In the genomic region with DNA sequence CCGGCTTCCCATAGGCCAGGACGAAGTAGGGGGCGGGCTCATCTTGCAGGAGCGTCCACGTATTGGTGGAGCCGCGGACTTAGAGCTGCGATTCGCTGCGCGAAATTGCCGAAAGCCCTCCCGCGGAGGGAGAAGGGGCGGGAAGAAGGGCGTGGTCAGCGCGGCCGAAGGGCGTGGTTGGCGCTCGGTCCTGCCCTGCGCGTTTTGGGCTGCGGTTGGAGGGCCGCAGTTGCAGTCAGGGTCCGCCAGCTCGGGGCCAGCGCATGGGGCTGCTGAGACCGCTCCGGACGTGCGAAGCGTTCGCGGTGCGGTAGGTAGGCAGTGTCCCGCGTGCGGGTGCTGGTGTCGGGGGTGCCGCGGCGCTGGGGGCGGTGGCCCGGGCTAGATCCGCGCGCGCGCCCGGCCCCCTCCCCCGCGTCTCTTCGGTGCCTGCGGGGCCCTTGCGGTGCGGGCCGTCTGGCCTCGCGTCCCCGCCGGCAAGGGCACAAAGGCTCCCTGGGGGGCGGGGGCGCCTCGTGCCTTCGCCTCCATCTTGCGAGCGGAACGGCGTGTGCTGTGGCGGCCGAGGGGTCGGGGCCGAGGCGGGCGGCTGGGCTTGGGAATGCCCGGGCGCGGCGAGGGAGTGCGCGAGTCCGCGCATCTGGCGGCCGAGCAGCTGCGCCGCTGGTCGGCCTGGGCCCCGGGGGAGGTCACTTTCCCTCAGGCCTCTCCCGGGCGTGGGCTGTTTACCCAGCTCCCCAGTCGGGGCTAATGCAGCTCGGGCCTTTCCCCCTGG, we compare ENCODE assay signal across 1 cellular context.
A peak's percentile ranks its signal among the peaks of the same experiment; 100 is the strongest.
TF ChIP-seq lines count a peak whose summit lies in the region.

A gene with protein sequence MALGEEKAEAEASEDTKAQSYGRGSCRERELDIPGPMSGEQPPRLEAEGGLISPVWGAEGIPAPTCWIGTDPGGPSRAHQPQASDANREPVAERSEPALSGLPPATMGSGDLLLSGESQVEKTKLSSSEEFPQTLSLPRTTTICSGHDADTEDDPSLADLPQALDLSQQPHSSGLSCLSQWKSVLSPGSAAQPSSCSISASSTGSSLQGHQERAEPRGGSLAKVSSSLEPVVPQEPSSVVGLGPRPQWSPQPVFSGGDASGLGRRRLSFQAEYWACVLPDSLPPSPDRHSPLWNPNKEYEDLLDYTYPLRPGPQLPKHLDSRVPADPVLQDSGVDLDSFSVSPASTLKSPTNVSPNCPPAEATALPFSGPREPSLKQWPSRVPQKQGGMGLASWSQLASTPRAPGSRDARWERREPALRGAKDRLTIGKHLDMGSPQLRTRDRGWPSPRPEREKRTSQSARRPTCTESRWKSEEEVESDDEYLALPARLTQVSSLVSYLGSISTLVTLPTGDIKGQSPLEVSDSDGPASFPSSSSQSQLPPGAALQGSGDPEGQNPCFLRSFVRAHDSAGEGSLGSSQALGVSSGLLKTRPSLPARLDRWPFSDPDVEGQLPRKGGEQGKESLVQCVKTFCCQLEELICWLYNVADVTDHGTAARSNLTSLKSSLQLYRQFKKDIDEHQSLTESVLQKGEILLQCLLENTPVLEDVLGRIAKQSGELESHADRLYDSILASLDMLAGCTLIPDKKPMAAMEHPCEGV (plus strand): TSS at position 202 of the 775 bp plus-strand sequence. CDS start 13,029 bp downstream, outside the sequence.

TF ChIP-seq in GM12878, 131 proteins besides CTCF, POLR2A, EP300 and RAD21 (continued from another document and continues in another):
- TF ChIP-seq, protein P1, sequence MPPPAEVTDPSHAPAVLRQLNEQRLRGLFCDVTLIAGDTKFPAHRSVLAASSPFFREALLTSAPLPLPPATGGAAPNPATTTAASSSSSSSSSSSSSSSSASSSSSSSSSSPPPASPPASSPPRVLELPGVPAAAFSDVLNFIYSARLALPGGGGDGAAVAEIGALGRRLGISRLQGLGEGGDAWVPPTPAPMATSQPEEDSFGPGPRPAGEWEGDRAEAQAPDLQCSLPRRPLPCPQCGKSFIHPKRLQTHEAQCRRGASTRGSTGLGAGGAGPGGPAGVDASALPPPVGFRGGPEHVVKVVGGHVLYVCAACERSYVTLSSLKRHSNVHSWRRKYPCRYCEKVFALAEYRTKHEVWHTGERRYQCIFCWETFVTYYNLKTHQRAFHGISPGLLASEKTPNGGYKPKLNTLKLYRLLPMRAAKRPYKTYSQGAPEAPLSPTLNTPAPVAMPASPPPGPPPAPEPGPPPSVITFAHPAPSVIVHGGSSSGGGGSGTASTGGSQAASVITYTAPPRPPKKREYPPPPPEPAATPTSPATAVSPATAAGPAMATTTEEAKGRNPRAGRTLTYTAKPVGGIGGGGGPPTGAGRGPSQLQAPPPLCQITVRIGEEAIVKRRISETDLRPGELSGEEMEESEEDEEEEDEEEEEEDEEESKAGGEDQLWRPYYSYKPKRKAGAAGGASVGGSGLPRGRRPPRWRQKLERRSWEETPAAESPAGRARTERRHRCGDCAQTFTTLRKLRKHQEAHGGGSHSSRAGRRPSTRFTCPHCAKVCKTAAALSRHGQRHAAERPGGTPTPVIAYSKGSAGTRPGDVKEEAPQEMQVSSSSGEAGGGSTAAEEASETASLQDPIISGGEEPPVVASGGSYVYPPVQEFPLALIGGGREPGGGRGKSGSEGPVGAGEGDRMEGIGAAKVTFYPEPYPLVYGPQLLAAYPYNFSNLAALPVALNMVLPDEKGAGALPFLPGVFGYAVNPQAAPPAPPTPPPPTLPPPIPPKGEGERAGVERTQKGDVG (CRISPR knock-in tag; IDR thresholded peaks at IDR 0.05), result no peak
- no peak for TF ChIP-seq PAX8 (IDR thresholded peaks at IDR 0.05)
- no peak for TF ChIP-seq STAT3 (IDR thresholded peaks at IDR 0.05; ENCODE audit: low read depth, low read length)
- TF ChIP-seq, protein P2, sequence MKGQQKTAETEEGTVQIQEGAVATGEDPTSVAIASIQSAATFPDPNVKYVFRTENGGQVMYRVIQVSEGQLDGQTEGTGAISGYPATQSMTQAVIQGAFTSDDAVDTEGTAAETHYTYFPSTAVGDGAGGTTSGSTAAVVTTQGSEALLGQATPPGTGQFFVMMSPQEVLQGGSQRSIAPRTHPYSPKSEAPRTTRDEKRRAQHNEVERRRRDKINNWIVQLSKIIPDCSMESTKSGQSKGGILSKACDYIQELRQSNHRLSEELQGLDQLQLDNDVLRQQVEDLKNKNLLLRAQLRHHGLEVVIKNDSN (IDR thresholded peaks at IDR 0.05; ENCODE audit: borderline replicate concordance, extremely low read length, insufficient read depth, low read depth, low read length), result no peak
- no peak for TF ChIP-seq NFIC (IDR thresholded peaks at IDR 0.05; ENCODE audit: low read depth, low read length)
- TF ChIP-seq CHD2 (IDR thresholded peaks at IDR 0.05; ENCODE audit: borderline replicate concordance, low read depth, low read length), result peak; percentile 93
- 0 out of 2 replicates have a peak, but pooled peaks have one; percentile 9 for TF ChIP-seq PAX5 (IDR thresholded peaks at IDR 0.05; ENCODE audit: borderline replicate concordance, low read depth, low read length)
- TF ChIP-seq NR2F1 (conservative IDR thresholded peaks at IDR 0.05), result peak; percentile 70
- TF ChIP-seq, protein P3, sequence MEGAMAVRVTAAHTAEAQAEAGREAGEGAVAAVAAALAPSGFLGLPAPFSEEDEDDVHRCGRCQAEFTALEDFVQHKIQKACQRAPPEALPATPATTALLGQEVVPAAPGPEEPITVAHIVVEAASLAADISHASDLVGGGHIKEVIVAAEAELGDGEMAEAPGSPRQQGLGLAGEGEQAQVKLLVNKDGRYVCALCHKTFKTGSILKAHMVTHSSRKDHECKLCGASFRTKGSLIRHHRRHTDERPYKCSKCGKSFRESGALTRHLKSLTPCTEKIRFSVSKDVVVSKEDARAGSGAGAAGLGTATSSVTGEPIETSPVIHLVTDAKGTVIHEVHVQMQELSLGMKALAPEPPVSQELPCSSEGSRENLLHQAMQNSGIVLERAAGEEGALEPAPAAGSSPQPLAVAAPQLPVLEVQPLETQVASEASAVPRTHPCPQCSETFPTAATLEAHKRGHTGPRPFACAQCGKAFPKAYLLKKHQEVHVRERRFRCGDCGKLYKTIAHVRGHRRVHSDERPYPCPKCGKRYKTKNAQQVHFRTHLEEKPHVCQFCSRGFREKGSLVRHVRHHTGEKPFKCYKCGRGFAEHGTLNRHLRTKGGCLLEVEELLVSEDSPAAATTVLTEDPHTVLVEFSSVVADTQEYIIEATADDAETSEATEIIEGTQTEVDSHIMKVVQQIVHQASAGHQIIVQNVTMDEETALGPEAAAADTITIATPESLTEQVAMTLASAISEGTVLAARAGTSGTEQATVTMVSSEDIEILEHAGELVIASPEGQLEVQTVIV (IDR thresholded peaks at IDR 0.05; ENCODE audit: borderline replicate concordance, partially characterized antibody), result no peak
- no peak for TF ChIP-seq HDAC2 (IDR thresholded peaks at IDR 0.05)
- no peak for TF ChIP-seq EED (IDR thresholded peaks at IDR 0.05; ENCODE audit: low read depth)
- TF ChIP-seq, protein P4, sequence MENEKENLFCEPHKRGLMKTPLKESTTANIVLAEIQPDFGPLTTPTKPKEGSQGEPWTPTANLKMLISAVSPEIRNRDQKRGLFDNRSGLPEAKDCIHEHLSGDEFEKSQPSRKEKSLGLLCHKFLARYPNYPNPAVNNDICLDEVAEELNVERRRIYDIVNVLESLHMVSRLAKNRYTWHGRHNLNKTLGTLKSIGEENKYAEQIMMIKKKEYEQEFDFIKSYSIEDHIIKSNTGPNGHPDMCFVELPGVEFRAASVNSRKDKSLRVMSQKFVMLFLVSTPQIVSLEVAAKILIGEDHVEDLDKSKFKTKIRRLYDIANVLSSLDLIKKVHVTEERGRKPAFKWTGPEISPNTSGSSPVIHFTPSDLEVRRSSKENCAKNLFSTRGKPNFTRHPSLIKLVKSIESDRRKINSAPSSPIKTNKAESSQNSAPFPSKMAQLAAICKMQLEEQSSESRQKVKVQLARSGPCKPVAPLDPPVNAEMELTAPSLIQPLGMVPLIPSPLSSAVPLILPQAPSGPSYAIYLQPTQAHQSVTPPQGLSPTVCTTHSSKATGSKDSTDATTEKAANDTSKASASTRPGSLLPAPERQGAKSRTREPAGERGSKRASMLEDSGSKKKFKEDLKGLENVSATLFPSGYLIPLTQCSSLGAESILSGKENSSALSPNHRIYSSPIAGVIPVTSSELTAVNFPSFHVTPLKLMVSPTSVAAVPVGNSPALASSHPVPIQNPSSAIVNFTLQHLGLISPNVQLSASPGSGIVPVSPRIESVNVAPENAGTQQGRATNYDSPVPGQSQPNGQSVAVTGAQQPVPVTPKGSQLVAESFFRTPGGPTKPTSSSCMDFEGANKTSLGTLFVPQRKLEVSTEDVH (IDR thresholded peaks at IDR 0.05; ENCODE audit: low read depth, partially characterized antibody), result no peak
- no peak for TF ChIP-seq CBX5 (IDR thresholded peaks at IDR 0.05; ENCODE audit: low read depth)
- TF ChIP-seq TCF3 (IDR thresholded peaks at IDR 0.05; ENCODE audit: borderline replicate concordance, insufficient read depth, low read depth, low read length), result no peak
- no peak for TF ChIP-seq FOXK2 (IDR thresholded peaks at IDR 0.05)
- no peak for TF ChIP-seq CHD4 (IDR thresholded peaks at IDR 0.05)
- TF ChIP-seq ZBED1 (IDR thresholded peaks at IDR 0.05; ENCODE audit: borderline replicate concordance), result no peak
- TF ChIP-seq CBFB (IDR thresholded peaks at IDR 0.05; ENCODE audit: low read depth), result no peak
- TF ChIP-seq ZNF384 (IDR thresholded peaks at IDR 0.05; ENCODE audit: borderline replicate concordance, low read depth, low read length), result no peak
- TF ChIP-seq POU2F2 (IDR thresholded peaks at IDR 0.05; ENCODE audit: borderline replicate concordance, low read depth, low read length), result 0 out of 3 replicates have a peak, but pooled peaks have one; percentile 30
- TF ChIP-seq SUZ12 (IDR thresholded peaks at IDR 0.05; ENCODE audit: unreplicated experiment), result no peak
- TF ChIP-seq, protein P5, sequence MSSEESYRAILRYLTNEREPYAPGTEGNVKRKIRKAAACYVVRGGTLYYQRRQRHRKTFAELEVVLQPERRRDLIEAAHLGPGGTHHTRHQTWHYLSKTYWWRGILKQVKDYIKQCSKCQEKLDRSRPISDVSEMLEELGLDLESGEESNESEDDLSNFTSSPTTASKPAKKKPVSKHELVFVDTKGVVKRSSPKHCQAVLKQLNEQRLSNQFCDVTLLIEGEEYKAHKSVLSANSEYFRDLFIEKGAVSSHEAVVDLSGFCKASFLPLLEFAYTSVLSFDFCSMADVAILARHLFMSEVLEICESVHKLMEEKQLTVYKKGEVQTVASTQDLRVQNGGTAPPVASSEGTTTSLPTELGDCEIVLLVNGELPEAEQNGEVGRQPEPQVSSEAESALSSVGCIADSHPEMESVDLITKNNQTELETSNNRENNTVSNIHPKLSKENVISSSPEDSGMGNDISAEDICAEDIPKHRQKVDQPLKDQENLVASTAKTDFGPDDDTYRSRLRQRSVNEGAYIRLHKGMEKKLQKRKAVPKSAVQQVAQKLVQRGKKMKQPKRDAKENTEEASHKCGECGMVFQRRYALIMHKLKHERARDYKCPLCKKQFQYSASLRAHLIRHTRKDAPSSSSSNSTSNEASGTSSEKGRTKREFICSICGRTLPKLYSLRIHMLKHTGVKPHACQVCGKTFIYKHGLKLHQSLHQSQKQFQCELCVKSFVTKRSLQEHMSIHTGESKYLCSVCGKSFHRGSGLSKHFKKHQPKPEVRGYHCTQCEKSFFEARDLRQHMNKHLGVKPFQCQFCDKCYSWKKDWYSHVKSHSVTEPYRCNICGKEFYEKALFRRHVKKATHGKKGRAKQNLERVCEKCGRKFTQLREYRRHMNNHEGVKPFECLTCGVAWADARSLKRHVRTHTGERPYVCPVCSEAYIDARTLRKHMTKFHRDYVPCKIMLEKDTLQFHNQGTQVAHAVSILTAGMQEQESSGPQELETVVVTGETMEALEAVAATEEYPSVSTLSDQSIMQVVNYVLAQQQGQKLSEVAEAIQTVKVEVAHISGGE (CRISPR knock-in tag; IDR thresholded peaks at IDR 0.05), result no peak
- peak; percentile 98 for TF ChIP-seq SP1 (IDR thresholded peaks at IDR 0.05; ENCODE audit: low read depth, low read length)
- TF ChIP-seq TCF7 (IDR thresholded peaks at IDR 0.05; ENCODE audit: borderline replicate concordance), result no peak
- peak; percentile 87 for TF ChIP-seq DPF2 (IDR thresholded peaks at IDR 0.05)
- TF ChIP-seq, protein P6, sequence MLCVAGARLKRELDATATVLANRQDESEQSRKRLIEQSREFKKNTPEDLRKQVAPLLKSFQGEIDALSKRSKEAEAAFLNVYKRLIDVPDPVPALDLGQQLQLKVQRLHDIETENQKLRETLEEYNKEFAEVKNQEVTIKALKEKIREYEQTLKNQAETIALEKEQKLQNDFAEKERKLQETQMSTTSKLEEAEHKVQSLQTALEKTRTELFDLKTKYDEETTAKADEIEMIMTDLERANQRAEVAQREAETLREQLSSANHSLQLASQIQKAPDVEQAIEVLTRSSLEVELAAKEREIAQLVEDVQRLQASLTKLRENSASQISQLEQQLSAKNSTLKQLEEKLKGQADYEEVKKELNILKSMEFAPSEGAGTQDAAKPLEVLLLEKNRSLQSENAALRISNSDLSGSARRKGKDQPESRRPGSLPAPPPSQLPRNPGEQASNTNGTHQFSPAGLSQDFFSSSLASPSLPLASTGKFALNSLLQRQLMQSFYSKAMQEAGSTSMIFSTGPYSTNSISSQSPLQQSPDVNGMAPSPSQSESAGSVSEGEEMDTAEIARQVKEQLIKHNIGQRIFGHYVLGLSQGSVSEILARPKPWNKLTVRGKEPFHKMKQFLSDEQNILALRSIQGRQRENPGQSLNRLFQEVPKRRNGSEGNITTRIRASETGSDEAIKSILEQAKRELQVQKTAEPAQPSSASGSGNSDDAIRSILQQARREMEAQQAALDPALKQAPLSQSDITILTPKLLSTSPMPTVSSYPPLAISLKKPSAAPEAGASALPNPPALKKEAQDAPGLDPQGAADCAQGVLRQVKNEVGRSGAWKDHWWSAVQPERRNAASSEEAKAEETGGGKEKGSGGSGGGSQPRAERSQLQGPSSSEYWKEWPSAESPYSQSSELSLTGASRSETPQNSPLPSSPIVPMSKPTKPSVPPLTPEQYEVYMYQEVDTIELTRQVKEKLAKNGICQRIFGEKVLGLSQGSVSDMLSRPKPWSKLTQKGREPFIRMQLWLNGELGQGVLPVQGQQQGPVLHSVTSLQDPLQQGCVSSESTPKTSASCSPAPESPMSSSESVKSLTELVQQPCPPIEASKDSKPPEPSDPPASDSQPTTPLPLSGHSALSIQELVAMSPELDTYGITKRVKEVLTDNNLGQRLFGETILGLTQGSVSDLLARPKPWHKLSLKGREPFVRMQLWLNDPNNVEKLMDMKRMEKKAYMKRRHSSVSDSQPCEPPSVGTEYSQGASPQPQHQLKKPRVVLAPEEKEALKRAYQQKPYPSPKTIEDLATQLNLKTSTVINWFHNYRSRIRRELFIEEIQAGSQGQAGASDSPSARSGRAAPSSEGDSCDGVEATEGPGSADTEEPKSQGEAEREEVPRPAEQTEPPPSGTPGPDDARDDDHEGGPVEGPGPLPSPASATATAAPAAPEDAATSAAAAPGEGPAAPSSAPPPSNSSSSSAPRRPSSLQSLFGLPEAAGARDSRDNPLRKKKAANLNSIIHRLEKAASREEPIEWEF (IDR thresholded peaks at IDR 0.05; ENCODE audit: insufficient replicate concordance, low read depth, low read length), result no peak
- TF ChIP-seq, protein P7, sequence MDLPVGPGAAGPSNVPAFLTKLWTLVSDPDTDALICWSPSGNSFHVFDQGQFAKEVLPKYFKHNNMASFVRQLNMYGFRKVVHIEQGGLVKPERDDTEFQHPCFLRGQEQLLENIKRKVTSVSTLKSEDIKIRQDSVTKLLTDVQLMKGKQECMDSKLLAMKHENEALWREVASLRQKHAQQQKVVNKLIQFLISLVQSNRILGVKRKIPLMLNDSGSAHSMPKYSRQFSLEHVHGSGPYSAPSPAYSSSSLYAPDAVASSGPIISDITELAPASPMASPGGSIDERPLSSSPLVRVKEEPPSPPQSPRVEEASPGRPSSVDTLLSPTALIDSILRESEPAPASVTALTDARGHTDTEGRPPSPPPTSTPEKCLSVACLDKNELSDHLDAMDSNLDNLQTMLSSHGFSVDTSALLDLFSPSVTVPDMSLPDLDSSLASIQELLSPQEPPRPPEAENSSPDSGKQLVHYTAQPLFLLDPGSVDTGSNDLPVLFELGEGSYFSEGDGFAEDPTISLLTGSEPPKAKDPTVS (IDR thresholded peaks at IDR 0.05; ENCODE audit: low read depth, low read length), result no peak
